ENCODE assay signal across 8 cellular contexts in the genomic region with DNA sequence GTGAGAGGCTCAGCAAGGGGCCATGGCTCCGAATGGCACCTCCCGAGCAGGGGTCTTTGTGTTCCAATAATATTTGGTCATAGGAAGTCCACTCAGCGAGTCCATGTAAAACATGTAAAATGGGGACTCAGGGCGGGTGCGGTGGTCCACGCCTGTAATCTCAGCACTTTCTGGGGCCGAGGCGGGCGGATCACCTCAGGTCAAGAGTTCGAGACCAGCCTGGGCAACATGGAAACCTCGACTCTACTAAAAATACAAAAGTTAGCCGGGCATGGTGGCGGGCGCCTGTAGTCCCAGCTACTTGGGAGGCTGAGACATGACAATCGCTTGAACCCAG. TPM values are rescaled to one million over a fixed set of nuclear protein-coding genes. Genes with fewer than 3 reads are reported as not detected.
DNase-seq lines count a peak whose midpoint lies in the region; ATAC-seq and TF ChIP-seq lines count a peak whose summit lies in the region.

No MANE protein-coding gene starts in this region.

- H3K27ac ChIP-seq in C4-2B (peak overlapping the region; percentile 24), KMS-11 (no peak overlapping the region), ectodermal cell (ENCODE audit: insufficient read depth, low read depth, low read length, poor library complexity, severe bottlenecking) (no peak overlapping the region), osteoblast (ENCODE audit: low read depth, low read length) (no peak overlapping the region)

- H3K9ac ChIP-seq in KMS-11, result peak overlapping the region; percentile 37; the same call in 1 of the 2 replicates

- H3K4me3 ChIP-seq in KMS-11 (IDR thresholded peaks at IDR 0.05; ENCODE audit: insufficient read depth, low read depth, low read length) (peak overlapping the region; percentile 82), ectodermal cell (ENCODE audit: insufficient read depth, low read depth, low read length) (peak overlapping the region; percentile 27), osteoblast (ENCODE audit: insufficient read depth, low read length) (peak overlapping the region; percentile 39)

- H3K4me1 ChIP-seq in KMS-11 (ENCODE audit: low read depth, poor library complexity, severe bottlenecking), result peaks cover 6% of the 10 kb centered on the region
- no peaks in the 10 kb centered on the region for H3K4me1 ChIP-seq in ectodermal cell (ENCODE audit: control insufficient read depth, insufficient read depth, low read length)
- no peaks in the 10 kb centered on the region for H3K4me1 ChIP-seq in osteoblast (ENCODE audit: insufficient read depth, low read length)

- H2AFZ ChIP-seq in KMS-11 (ENCODE audit: low read depth), result peak overlapping the region; percentile 95
- H2AFZ ChIP-seq in osteoblast (ENCODE audit: low read length), result peak overlapping the region; percentile 41

- no peak for ATAC-seq in GM19452 (IDR thresholded peaks at IDR 0.05; ENCODE audit: unreplicated experiment)

- peak overlapping the region; percentile 31; the same call in 1 of the 2 replicates for H3K4me2 ChIP-seq in KMS-11
- peak overlapping the region; percentile 50 for H3K4me2 ChIP-seq in osteoblast (ENCODE audit: insufficient read depth, low read length)

- no peaks in the 10 kb centered on the region for H3K79me2 ChIP-seq in KMS-11 (ENCODE audit: insufficient read depth, low read depth)
- no peaks in the 10 kb centered on the region for H3K79me2 ChIP-seq in osteoblast (ENCODE audit: insufficient read depth, low read length)

- no peaks in the 10 kb centered on the region for H3K27me3 ChIP-seq in KMS-11 (ENCODE audit: insufficient read depth, low read depth)
- peaks cover 15% of the 10 kb centered on the region for H3K27me3 ChIP-seq in ectodermal cell (ENCODE audit: control insufficient read depth, insufficient read depth, low read length, poor library complexity, severe bottlenecking)
- H3K27me3 ChIP-seq in osteoblast (ENCODE audit: insufficient read depth, low read length), result peaks cover 45% of the 10 kb centered on the region

- 88 to 89% methylated on average over 15 of the region's 15 CpGs for WGBS in ectodermal cell, 2 experiments

- DNase-seq in osteoblast (ENCODE audit: insufficient read length, low spot score, missing footprints) (no peak), activated gamma-delta T cell treated with Interleukin-2 at 50 U/mL for 16 hours (no peak), UCSD-AML1 (lab: John Stamatoyannopoulos, UW; ENCODE audit: unreplicated experiment) (no peak), SIG-M5 treated with dmso at 0.1 percent for 504 hours (lab: John Stamatoyannopoulos, UW; ENCODE audit: unreplicated experiment) (no peak)

- H4K20me1 ChIP-seq in KMS-11 (ENCODE audit: insufficient read depth) (no peaks in the 10 kb centered on the region), osteoblast (ENCODE audit: insufficient read depth, low read length) (no peaks in the 10 kb centered on the region)

- TF ChIP-seq CTCF in C4-2B (conservative IDR thresholded peaks at IDR 0.05), result no peak
- peak; percentile 39 for TF ChIP-seq CTCF in KMS-11 (conservative IDR thresholded peaks at IDR 0.05; ENCODE audit: low read depth, low read length)
- TF ChIP-seq CTCF in osteoblast (IDR thresholded peaks at IDR 0.05; ENCODE audit: extremely low read depth, low read depth, low read length), result no peak

- H3K36me3 ChIP-seq in KMS-11 (ENCODE audit: insufficient read depth), result no peaks in the 10 kb centered on the region
- H3K36me3 ChIP-seq in ectodermal cell (ENCODE audit: control insufficient read depth, insufficient read depth, low read length), result no peaks in the 10 kb centered on the region
- H3K36me3 ChIP-seq in osteoblast (ENCODE audit: insufficient read depth, low read length), result no peaks in the 10 kb centered on the region

- H3K9me3 ChIP-seq in ectodermal cell (ENCODE audit: control insufficient read depth, low read length) (no peaks in the 10 kb centered on the region), osteoblast (ENCODE audit: low read depth, low read length) (no peaks in the 10 kb centered on the region)

RNA-seq across cellular contexts. Expression of a gene that starts 26.4 kb away (rescaled TPM):
- polyA plus RNA-seq in ectodermal cell (2013, experiment 1 of 4), result 8.2 TPM
- 6.5 TPM for polyA plus RNA-seq in ectodermal cell (2013, experiment 2 of 4)
- 8.1 TPM for polyA plus RNA-seq in ectodermal cell (2013, experiment 3 of 4)
- polyA plus RNA-seq in ectodermal cell (2013, experiment 4 of 4), result 9.9 TPM
- total RNA-seq in osteoblast, result not detected in 2 replicates

RNA-seq across cellular contexts. Expression of a gene that starts 33.1 kb away (rescaled TPM):
- not detected for polyA plus RNA-seq in ectodermal cell (2013, experiment 1 of 4)
- not detected for polyA plus RNA-seq in ectodermal cell (2013, experiment 2 of 4)
- polyA plus RNA-seq in ectodermal cell (2013, experiment 3 of 4), result not detected
- not detected for polyA plus RNA-seq in ectodermal cell (2013, experiment 4 of 4)
- not detected in 2 replicates for total RNA-seq in osteoblast

RNA-seq across cellular contexts. Expression of a gene that starts 33.6 kb away (rescaled TPM):
- 8.3 TPM for polyA plus RNA-seq in ectodermal cell (2013, experiment 1 of 4)
- polyA plus RNA-seq in ectodermal cell (2013, experiment 2 of 4), result 6.3 TPM
- polyA plus RNA-seq in ectodermal cell (2013, experiment 3 of 4), result 6.1 TPM
- 11.0 TPM for polyA plus RNA-seq in ectodermal cell (2013, experiment 4 of 4)
- not detected in 2 replicates for total RNA-seq in osteoblast

Comparison
In these comparisons a context has a peak if more than half of its experiments do, and no peak if none do; other contexts are left out.
1. H3K4me3 ChIP-seq: peak in every context shown above with its lines; median percentile 82 in KMS-11; 39 in osteoblast; 27 in ectodermal cell.